7 cellular contexts compared by ENCODE assay signal in genomic region chr9:133458643-133459312, GRCh38. TPM values are rescaled to one million over a fixed set of nuclear protein-coding genes. Genes with fewer than 3 reads are reported as not detected.
DNase-seq lines count a peak whose midpoint lies in the region; ATAC-seq and TF ChIP-seq lines count a peak whose summit lies in the region.

No MANE protein-coding gene starts in this region.

- no peaks in the 10 kb centered on the region for H3K79me2 ChIP-seq in PC-3 (ENCODE audit: low read length)

- POLR2A ChIA-PET in PC-3 (lab: Charles Lee; ENCODE audit: unreplicated experiment), result interaction anchor here (0.5 to 0.7 kb wide), 3 partner anchors 45 to 445 kb away, joined by 3 to 6 read pairs (median 4); no protein-coding TSS in a partner anchor

- peaks cover 11% of the 10 kb centered on the region; the same call in 1 of the 2 replicates for H3K4me1 ChIP-seq in PC-3 (ENCODE audit: insufficient read depth, low read length)
- H3K4me1 ChIP-seq in gastrocnemius medialis, result peaks cover 7 to 19% of the 10 kb centered on the region in 2 donors

- no peak for DNase-seq in H7
- DNase-seq in PC-3, result no peak
- DNase-seq in endothelial cell (ENCODE audit: low spot score), result no peak
- peak; percentile 28 to 41 for DNase-seq in gastrocnemius medialis
- no peak for DNase-seq in stimulated activated CD4-positive, alpha-beta T cell treated with anti-CD3 and anti-CD28 coated beads, Interleukin-4, amount 100 ng/mL, for 24 hours
- no peak for DNase-seq in stimulated activated CD4-positive, alpha-beta T cell treated with anti-CD3 and anti-CD28 coated beads, Interleukin-2, amount 100 ng/mL, for 24 hours
- no peak for DNase-seq in erythroblast (lab: John Stamatoyannopoulos, UW)

- H3K9me3 Mint-ChIP-seq in endothelial cell (ENCODE audit: unreplicated experiment), result no peaks in the 10 kb centered on the region

- no peaks in the 10 kb centered on the region for H3K9me3 ChIP-seq in PC-3 (ENCODE audit: low read length)
- H3K9me3 ChIP-seq in gastrocnemius medialis, result no peaks in the 10 kb centered on the region

- no peak for TF ChIP-seq POLR2A in gastrocnemius medialis (IDR thresholded peaks at IDR 0.05)
- TF ChIP-seq POLR2A in erythroblast (IDR thresholded peaks at IDR 0.05; ENCODE audit: low read length), result no peak

- H3K4me1 Mint-ChIP-seq in endothelial cell (ENCODE audit: unreplicated experiment), result peaks cover 11% of the 10 kb centered on the region

- H3K27ac ChIP-seq in PC-3 (ENCODE audit: low read length) (no peak overlapping the region), gastrocnemius medialis (peak overlapping the region; percentile 91 to 99 (median 92))

- intact Hi-C loops in PC-3 (cut with micrococcal nuclease) (no loop called here), gastrocnemius medialis (cut with DNase I; ENCODE audit: low total_unique reads) (no loop called here)

- in situ Hi-C loops in gastrocnemius medialis (cut with MboI; ENCODE audit: low sequenced_read_pairs in 4 of 4), result no loop called here

- H3K9me2 ChIP-seq in PC-3 (replicated peaks; ENCODE audit: low read length), result no peaks in the 10 kb centered on the region

- H3K36me3 ChIP-seq in H7 (replicated peaks; ENCODE audit: control insufficient read depth, insufficient read depth, low read length), result no peaks in the 10 kb centered on the region
- no peaks in the 10 kb centered on the region for H3K36me3 ChIP-seq in PC-3 (ENCODE audit: low read depth, low read length)
- no peaks in the 10 kb centered on the region for H3K36me3 ChIP-seq in gastrocnemius medialis

- H3K4me3 ChIP-seq in H7 (ENCODE audit: insufficient read depth, low read depth, low read length) (peak overlapping the region; percentile 45; the same call in 1 of the 2 replicates), PC-3 (ENCODE audit: low read length) (peak overlapping the region; percentile 85), gastrocnemius medialis (peak overlapping the region; percentile 75 to 97 (median 79))

- ATAC-seq in PC-3, result no peak
- ATAC-seq in gastrocnemius medialis, result no peak

- H4K20me1 ChIP-seq in PC-3 (ENCODE audit: low read length), result no peaks in the 10 kb centered on the region

- BruUV-seq in PC-3 (replicated peaks; lab: Mats Ljungman, UMichigan), result TSS peak; percentile 51

- no peak for TF ChIP-seq CTCF in PC-3 (conservative IDR thresholded peaks at IDR 0.05; ENCODE audit: low read depth, low read length)
- TF ChIP-seq CTCF in endothelial cell (IDR thresholded peaks at IDR 0.05; ENCODE audit: unreplicated experiment), result no peak
- no peak for TF ChIP-seq CTCF in gastrocnemius medialis (IDR thresholded peaks at IDR 0.05 in 4 of 5, conservative IDR thresholded peaks at IDR 0.05 in 1 of 5)

- no peak overlapping the region for H3K27ac Mint-ChIP-seq in endothelial cell (ENCODE audit: unreplicated experiment)

- peak overlapping the region; percentile 75 for H2AFZ ChIP-seq in PC-3 (ENCODE audit: low read length)

- CTCF ChIA-PET in PC-3 (lab: Charles Lee), result no interaction called here

- H3K4me3 Mint-ChIP-seq in endothelial cell (ENCODE audit: unreplicated experiment), result peak overlapping the region; percentile 87

- H3K4me2 ChIP-seq in PC-3 (ENCODE audit: low read length), result peak overlapping the region; percentile 89

- H3K36me3 Mint-ChIP-seq in endothelial cell (ENCODE audit: low read depth, unreplicated experiment), result no peaks in the 10 kb centered on the region

- no peak overlapping the region for H3K9ac ChIP-seq in PC-3 (ENCODE audit: low read length)

- no peaks in the 10 kb centered on the region for H3K27me3 ChIP-seq in H7 (ENCODE audit: control insufficient read depth, insufficient read depth, low read length)
- no peaks in the 10 kb centered on the region for H3K27me3 ChIP-seq in PC-3 (ENCODE audit: low read length)
- H3K27me3 ChIP-seq in gastrocnemius medialis, result no peaks in the 10 kb centered on the region

- peaks cover 7% of the 10 kb centered on the region for H3K27me3 Mint-ChIP-seq in endothelial cell (ENCODE audit: unreplicated experiment)

- no peaks in the 10 kb centered on the region for H3F3A ChIP-seq in PC-3 (ENCODE audit: low read length, unreplicated experiment)

RNA-seq across cellular contexts. Expression of gene CACFD1, which starts 1.0 kb away (rescaled TPM):
- total RNA-seq in H7 (2014; rRNA removed; shearing (Covaris generic)), result 9.5 and 11.3 TPM in 2 replicates
- total RNA-seq in PC-3 (2014; rRNA removed) (7.5 and 10.0 TPM in 2 replicates), endothelial cell (ENCODE audit: unreplicated experiment) (34.3 TPM), gastrocnemius medialis (10 to 100 TPM in 2 of 4 donors, 1 to 10 TPM in 2; 7.0 to 28.3 (median 10.1) TPM)

RNA-seq across cellular contexts. Expression of gene SLC2A6, which starts 20.1 kb away (rescaled TPM):
- 13.8 and 18.2 TPM in 2 replicates for total RNA-seq in H7 (2014; rRNA removed; shearing (Covaris generic))
- total RNA-seq in PC-3 (2014; rRNA removed) (20.5 and 21.7 TPM in 2 replicates), endothelial cell (ENCODE audit: unreplicated experiment) (32.5 TPM), gastrocnemius medialis (1 to 10 TPM in 2 of 4 donors, under 1 TPM in 2; 0.41 to 2.4 (median 1.4) TPM)

RNA-seq across cellular contexts. Expression of gene ADAMTS13, which starts 36.6 kb away (rescaled TPM):
- total RNA-seq in H7 (2014; rRNA removed; shearing (Covaris generic)), result 2.8 and 5.5 TPM in 2 replicates
- total RNA-seq in PC-3 (2014; rRNA removed) (0.86 and 0.95 TPM in 2 replicates), endothelial cell (ENCODE audit: unreplicated experiment) (9.1 TPM), gastrocnemius medialis (1 to 10 TPM; 1.0 to 2.2 (median 1.4) TPM)

RNA-seq across cellular contexts. Expression of gene REXO4, which starts 41.0 kb away (rescaled TPM):
- 28.5 and 33.5 TPM in 2 replicates for total RNA-seq in H7 (2014; rRNA removed; shearing (Covaris generic))
- total RNA-seq in PC-3 (2014; rRNA removed), result 34.1 and 37.8 TPM in 2 replicates
- 30.9 TPM for total RNA-seq in endothelial cell (ENCODE audit: unreplicated experiment)
- 10 to 100 TPM; 26.1 to 42.5 (median 34.6) TPM for total RNA-seq in gastrocnemius medialis

Comparison
In these comparisons a context has a peak if more than half of its experiments do, and no peak if none do; other contexts are left out.
1. DNase-seq: peak in gastrocnemius medialis (2 of 2); none in H7 (single experiment), PC-3 (single experiment), endothelial cell (single experiment), stimulated activated CD4-positive, alpha-beta T cell treated with anti-CD3 and anti-CD28 coated beads, Interleukin-4, amount 100 ng/mL, for 24 hours (single experiment), stimulated activated CD4-positive, alpha-beta T cell treated with anti-CD3 and anti-CD28 coated beads, Interleukin-2, amount 100 ng/mL, for 24 hours (0 of 2) and erythroblast (0 of 2).
2. Peak in every context shown above with its lines, with median percentiles within 50 percentile points of each other: H3K4me3 ChIP-seq.